In the genomic region with DNA sequence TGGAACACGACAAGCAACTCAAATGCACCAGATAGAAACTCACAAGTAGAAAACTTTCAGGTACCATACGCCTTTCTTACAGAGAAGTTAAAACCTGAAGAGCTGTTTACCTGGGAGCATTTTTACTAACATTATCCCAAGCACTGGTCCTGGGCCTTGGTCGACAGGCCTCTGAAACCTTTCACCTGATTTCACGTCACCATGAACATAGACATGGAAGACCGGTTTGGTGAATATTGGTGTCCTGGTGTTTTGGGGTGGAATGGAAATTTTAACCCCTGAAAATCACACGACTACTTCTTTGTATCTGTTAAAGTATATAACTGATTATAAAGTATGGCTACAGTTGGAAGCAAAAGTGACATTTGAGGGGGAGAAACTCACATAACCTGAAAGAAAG, we compare ENCODE assay signal across 31 cellular contexts.
A peak's percentile ranks its signal among the peaks of the same experiment; 100 is the strongest.
DNase-seq lines count a peak whose midpoint lies in the region; TF ChIP-seq lines count a peak whose summit lies in the region.
"Had no signal": no experiment of that assay in that cellular context is flagged by ENCODE, and none has a peak within 500 bp of the region (broad histone marks: within the 10 kb centered on the region; RNA-seq: fewer than 3 reads in every experiment).

No MANE protein-coding gene starts in this region.

- TF ChIP-seq RAD21 in SK-N-SH (IDR thresholded peaks at IDR 0.05; ENCODE audit: low read length), result no peak

- intact Hi-C loops in PC-9 (cut with micrococcal nuclease; ENCODE audit: unreplicated experiment), result no loop called here

- H3K14ac ChIP-seq in mesenchymal stem cell (ENCODE audit: low read length in 2 of 2), result no peak overlapping the region
- H3K14ac ChIP-seq in trophoblast cell (ENCODE audit: low read length), result no peak overlapping the region

- CTCF ChIA-PET in PC-9 (lab: Charles Lee), result no interaction called here
- CTCF ChIA-PET in SK-N-SH (lab: Yijun Ruan, JAX), result no interaction called here

- TF ChIP-seq CTCF in PC-9 (conservative IDR thresholded peaks at IDR 0.05) (no peak), SK-N-SH (IDR thresholded peaks at IDR 0.05) (no peak)

- H2AFZ ChIP-seq in PC-9 (peak overlapping the region; percentile 29), mesenchymal stem cell (ENCODE audit: low read depth, low read length) (no peak overlapping the region), trophoblast cell (ENCODE audit: insufficient read depth, low read length, poor library complexity) (no peak overlapping the region), SK-N-SH (ENCODE audit: low read depth) (no peak overlapping the region)

- H2BK12ac ChIP-seq in mesenchymal stem cell (ENCODE audit: low read length in 2 of 2) (no peak overlapping the region), trophoblast cell (ENCODE audit: low read length) (no peak overlapping the region)

- no peaks in the 10 kb centered on the region for H4K20me1 ChIP-seq in PC-9 (ENCODE audit: insufficient read depth)
- no peaks in the 10 kb centered on the region for H4K20me1 ChIP-seq in SK-N-SH (ENCODE audit: insufficient read depth)
- H4K20me1 ChIP-seq: BLaER1; BLaER1 treated with 17β-estradiol and CSF1 and Interleukin-3, amounts not matched to agents 10 nM and 100 nM had no signal

- H3K4ac ChIP-seq in mesenchymal stem cell (ENCODE audit: low read depth in 1 of 2, low read length in 2 of 2) (no peak overlapping the region), trophoblast cell (ENCODE audit: low read depth, low read length) (no peak overlapping the region)

- POLR2A ChIA-PET in PC-9 (lab: Charles Lee; ENCODE audit: unreplicated experiment) (no interaction called here), SK-N-SH (lab: Yijun Ruan, JAX) (no interaction called here)

- H3K18ac ChIP-seq in mesenchymal stem cell (ENCODE audit: low read depth in 1 of 2, low read length in 2 of 2) (no peak overlapping the region), trophoblast cell (ENCODE audit: low read length) (no peak overlapping the region)

- H3K79me1 ChIP-seq in mesenchymal stem cell (replicated peaks; ENCODE audit: low read length, poor library complexity, severe bottlenecking) (no peaks in the 10 kb centered on the region), trophoblast cell (ENCODE audit: low read length) (no peaks in the 10 kb centered on the region)

- DNase-seq in PC-9 (no peak), mesenchymal stem cell (no peak), trophoblast cell (peak; percentile 54 to 72), SK-N-SH (no peak), retina (no peak), A172 (ENCODE audit: low spot score) (no peak)
- DNase-seq: 8988T; ACHN; AML-193; BE2C; C1 segment of cervical spinal cord; Caco-2; Calu3; CD4-positive, alpha-beta memory T cell; CD4-positive, alpha-beta T cell; CD4-positive, CD25-positive, alpha-beta regulatory T cell; CD8-positive, alpha-beta memory T cell; CD8-positive, alpha-beta T cell; COR-L47; DMS 273 treated with DMSO at 0.1 percent for 48 hours; DMS153; DMS53; DMS79; DMS79 treated with DMSO at 0.1 percent for 48 hours; DND-41; EL had no signal

- H3K4me2 ChIP-seq in PC-9 (no peak overlapping the region), mesenchymal stem cell (ENCODE audit: low read length, poor library complexity, severe bottlenecking) (no peak overlapping the region), trophoblast cell (ENCODE audit: low read length) (no peak overlapping the region), SK-N-SH (no peak overlapping the region)
- H3K4me2 ChIP-seq: A549; BLaER1; BLaER1 treated with 17β-estradiol and CSF1 and Interleukin-3, amounts not matched to agents 10 nM and 100 nM had no signal

- H2AK5ac ChIP-seq in mesenchymal stem cell (ENCODE audit: low read length, severe bottlenecking) (peak overlapping the region; percentile 94), trophoblast cell (ENCODE audit: low read length) (no peak overlapping the region)

- H3K79me2 ChIP-seq in PC-9 (ENCODE audit: low read depth) (no peaks in the 10 kb centered on the region), trophoblast cell (ENCODE audit: control insufficient read depth, insufficient read depth, low read length, poor library complexity) (no peaks in the 10 kb centered on the region), SK-N-SH (ENCODE audit: insufficient read depth) (no peaks in the 10 kb centered on the region)

- no peak overlapping the region for H3K27ac ChIP-seq in PC-9
- H3K27ac ChIP-seq in mesenchymal stem cell (ENCODE audit: low read length, poor library complexity, severe bottlenecking), result no peak overlapping the region
- no peak overlapping the region for H3K27ac ChIP-seq in trophoblast cell (ENCODE audit: low read depth, low read length)
- H3K27ac ChIP-seq in SK-N-SH (ENCODE audit: low read depth in 2 of 2, low read length in 1 of 2), result no peak overlapping the region
- H3K27ac ChIP-seq: 22Rv1; A549; BLaER1; BLaER1 treated with 17β-estradiol and CSF1 and Interleukin-3, amounts not matched to agents 10 nM and 100 nM; C4-2B had no signal

- H2BK5ac ChIP-seq in mesenchymal stem cell (ENCODE audit: low read depth, low read length, poor library complexity, severe bottlenecking) (no peak overlapping the region), trophoblast cell (ENCODE audit: low read depth, low read length, poor library complexity) (no peak overlapping the region)

- H3K27me3 ChIP-seq in PC-9 (ENCODE audit: insufficient read depth, low read depth) (no peaks in the 10 kb centered on the region), mesenchymal stem cell (ENCODE audit: control insufficient read depth in 1 of 2, insufficient read depth in 1 of 2, low read length in 2 of 2) (no peaks in the 10 kb centered on the region), trophoblast cell (ENCODE audit: insufficient read depth, low read length) (no peaks in the 10 kb centered on the region), SK-N-SH (ENCODE audit: insufficient read depth) (no peaks in the 10 kb centered on the region)
- H3K27me3 ChIP-seq: BE2C; BLaER1; BLaER1 treated with 17β-estradiol and CSF1 and Interleukin-3, amounts not matched to agents 10 nM and 100 nM had no signal

- H3K4me3 ChIP-seq in PC-9 (no peak overlapping the region), mesenchymal stem cell (ENCODE audit: insufficient read depth in 1 of 2, low read depth in 1 of 2, low read length in 2 of 2) (no peak overlapping the region), trophoblast cell (ENCODE audit: low read depth, low read length) (no peak overlapping the region), SK-N-SH (ENCODE audit: low read depth in 2 of 2, low read length in 1 of 2) (no peak overlapping the region)
- H3K4me3 ChIP-seq: A549; BLaER1; BLaER1 treated with 17β-estradiol and CSF1 and Interleukin-3, amounts not matched to agents 10 nM and 100 nM had no signal

- BruUV-seq in PC-9 (replicated peaks; lab: Mats Ljungman, UMichigan), result no TSS peak

- no peaks in the 10 kb centered on the region for H3F3A ChIP-seq in PC-9 (ENCODE audit: insufficient read depth, low read depth)
- H3F3A ChIP-seq in SK-N-SH (replicated peaks; ENCODE audit: insufficient read depth), result no peaks in the 10 kb centered on the region

- H3K9me2 ChIP-seq in PC-9 (ENCODE audit: insufficient read depth) (no peaks in the 10 kb centered on the region), SK-N-SH (no peaks in the 10 kb centered on the region)

- 96% methylated on average over 5 of the region's 6 CpGs for WGBS in mesenchymal stem cell
- no CpG with 5 or more reads among the region's 6 CpGs for WGBS in trophoblast cell (ENCODE audit: extremely low coverage, insufficient coverage, insufficient read length)
- 30% methylated on average over 6 of the region's 6 CpGs for WGBS in SK-N-SH (ENCODE audit: low lambda C conversion rate)

- H3K9ac ChIP-seq in mesenchymal stem cell (ENCODE audit: low read length) (no peak overlapping the region), trophoblast cell (ENCODE audit: low read length) (no peak overlapping the region), SK-N-SH (no peak overlapping the region)
- H3K9ac ChIP-seq: BLaER1; BLaER1 treated with 17β-estradiol and CSF1 and Interleukin-3, amounts not matched to agents 10 nM and 100 nM had no signal

- H2BK120ac ChIP-seq in mesenchymal stem cell (ENCODE audit: low read depth, low read length), result no peak overlapping the region
- H2BK120ac ChIP-seq in trophoblast cell (ENCODE audit: insufficient read depth, low read length, poor library complexity), result no peak overlapping the region

- TF ChIP-seq EP300 in SK-N-SH (IDR thresholded peaks at IDR 0.05; ENCODE audit: borderline replicate concordance in 1 of 2, low read depth in 1 of 2, low read length in 1 of 2), result no peak

- H4K12ac ChIP-seq in trophoblast cell (ENCODE audit: low read depth, low read length), result no peak overlapping the region

- H3K9me3 ChIP-seq in PC-9 (ENCODE audit: insufficient read depth, low read depth) (no peaks in the 10 kb centered on the region), mesenchymal stem cell (ENCODE audit: control insufficient read depth, low read length) (no peaks in the 10 kb centered on the region), trophoblast cell (ENCODE audit: insufficient read depth, low read depth, low read length) (no peaks in the 10 kb centered on the region), SK-N-SH (no peaks in the 10 kb centered on the region)
- H3K9me3 ChIP-seq: A549, BE2C, Caco-2 had no signal

- peaks cover 10% of the 10 kb centered on the region for H3K4me1 ChIP-seq in PC-9 (replicated peaks; ENCODE audit: insufficient read depth)
- H3K4me1 ChIP-seq in mesenchymal stem cell (ENCODE audit: control insufficient read depth, insufficient read depth, low read depth, low read length), result peaks cover 4% of the 10 kb centered on the region
- no peaks in the 10 kb centered on the region for H3K4me1 ChIP-seq in trophoblast cell (ENCODE audit: control insufficient read depth in 1 of 2, insufficient read depth in 2 of 2, low read length in 2 of 2)
- H3K4me1 ChIP-seq in SK-N-SH (ENCODE audit: control insufficient read depth in 1 of 2, insufficient read depth in 2 of 2, low read depth in 1 of 2, low read length in 1 of 2), result no peaks in the 10 kb centered on the region
- H3K4me1 ChIP-seq: A549; BE2C; BLaER1; BLaER1 treated with 17β-estradiol and CSF1 and Interleukin-3, amounts not matched to agents 10 nM and 100 nM had no signal

- H4K8ac ChIP-seq in mesenchymal stem cell (ENCODE audit: low read length) (no peak overlapping the region), trophoblast cell (ENCODE audit: low read depth, low read length) (no peak overlapping the region)

- H2BK15ac ChIP-seq in mesenchymal stem cell (ENCODE audit: low read depth, poor library complexity, severe bottlenecking), result no peak overlapping the region

- H3K36me3 ChIP-seq in PC-9 (ENCODE audit: low read depth) (no peaks in the 10 kb centered on the region), mesenchymal stem cell (ENCODE audit: control insufficient read depth in 1 of 2, insufficient read depth in 2 of 2, low read depth in 1 of 2, low read length in 2 of 2) (no peaks in the 10 kb centered on the region), trophoblast cell (ENCODE audit: control insufficient read depth in 1 of 2, insufficient read depth in 2 of 2, low read length in 2 of 2) (no peaks in the 10 kb centered on the region), SK-N-SH (replicated peaks in 1 of 2; ENCODE audit: control insufficient read depth in 1 of 2, insufficient read depth in 2 of 2, low read length in 1 of 2) (no peaks in the 10 kb centered on the region)
- H3K36me3 ChIP-seq: BE2C; BLaER1; BLaER1 treated with 17β-estradiol and CSF1 and Interleukin-3, amounts not matched to agents 10 nM and 100 nM had no signal

- H4K91ac ChIP-seq in mesenchymal stem cell (ENCODE audit: low read length) (no peak overlapping the region), trophoblast cell (ENCODE audit: low read depth, low read length) (no peak overlapping the region)

- H3K23ac ChIP-seq in mesenchymal stem cell (ENCODE audit: low read length in 2 of 2), result no peak overlapping the region
- no peak overlapping the region for H3K23ac ChIP-seq in trophoblast cell (ENCODE audit: low read length)

Comparison
In these comparisons a context has a peak if more than half of its experiments do, and no peak if none do; other contexts are left out.
1. DNase-seq: peak in trophoblast cell (2 of 2); none in PC-9 (0 of 2), mesenchymal stem cell (single experiment), SK-N-SH (single experiment), retina (single experiment) and A172 (single experiment).